In genomic region chr22:17087176-17088131, GRCh38 we compare ENCODE assay signal across 8 cellular contexts. TPM values are rescaled to one million over a fixed set of nuclear protein-coding genes. Genes with fewer than 3 reads are reported as not detected.
DNase-seq lines count a peak whose midpoint lies in the region; ATAC-seq, FAIRE-seq and TF ChIP-seq lines count a peak whose summit lies in the region.

No MANE protein-coding gene starts in this region.

- no peaks in the 10 kb centered on the region for H3K9me3 Mint-ChIP-seq in CD4-positive, alpha-beta T cell

- H3K36me3 ChIP-seq in GM12878 (ENCODE audit: control insufficient read depth in 2 of 2, insufficient read depth in 2 of 2, low read length in 1 of 2) = no peaks in the 10 kb centered on the region

- H4K20me1 ChIP-seq in GM12878 (ENCODE audit: control insufficient read depth, insufficient read depth) = no peaks in the 10 kb centered on the region

- WGBS in GM12878 (ENCODE audit: insufficient coverage, insufficient replicate concordance, low lambda C conversion rate, missing lambda C conversion rate) = 26% methylated on average over 15 of the region's 15 CpGs

- H3K4me2 ChIP-seq in GM12878 (ENCODE audit: control insufficient read depth, insufficient read depth) = peak overlapping the region; percentile 70

- peaks cover 71% of the 10 kb centered on the region for H3K4me1 Mint-ChIP-seq in CD4-positive, alpha-beta T cell (ENCODE audit: low read depth)

- FAIRE-seq in RCC 7860 (lab: Jason Lieb, UNC) (no peak), GM12878 (lab: Jason Lieb, UNC) (peak; percentile 92)

- SMC1A ChIA-PET in GM12878 (lab: Charles Lee; ENCODE audit: uncharacterized antibody, unreplicated experiment) = interaction anchor here (1.0 to 3.0 kb wide), 3 partner anchors 10 to 13 kb away, joined by 3 to 7 read pairs (median 3); no protein-coding TSS in a partner anchor

- peaks cover 10% of the 10 kb centered on the region for H3K79me2 ChIP-seq in GM12878 (ENCODE audit: control insufficient read depth, insufficient read depth, low read length)

- no TSS peak for BruUV-seq in GM12878 (replicated peaks; lab: Mats Ljungman, UMichigan)

- peak in 1 of 2 experiments; percentile 54; a peak in 1 of 4 replicates for TF ChIP-seq EP300 in GM12878 (IDR thresholded peaks at IDR 0.05; ENCODE audit: borderline replicate concordance in 1 of 2, control insufficient read depth in 1 of 2, low read depth in 2 of 2, low read length in 2 of 2)

- TF ChIP-seq RAD21 in GM12878 (IDR thresholded peaks at IDR 0.05; ENCODE audit: insufficient read depth, low read depth, low read length) = no peak

- H3K9me3 ChIP-seq in CD4-positive, alpha-beta T cell (ENCODE audit: control insufficient read depth, low read length) = no peaks in the 10 kb centered on the region
- H3K9me3 ChIP-seq in GM12878 (replicated peaks; ENCODE audit: control insufficient read depth, insufficient read depth, low read length) = no peaks in the 10 kb centered on the region

- no peak for TF ChIP-seq POLR2A in GM12878 (IDR thresholded peaks at IDR 0.05; ENCODE audit: low read depth, low read length)

- peak overlapping the region; percentile 97 for H3K4me3 Mint-ChIP-seq in CD4-positive, alpha-beta T cell

- peak; percentile 27 for ATAC-seq in CD4-positive, alpha-beta T cell (ENCODE audit: poor library complexity)
- ATAC-seq in GM21576 (IDR thresholded peaks at IDR 0.05; ENCODE audit: unreplicated experiment) (peak; percentile 37), GM12878 (peak; percentile 29), GM21786 (IDR thresholded peaks at IDR 0.05; ENCODE audit: unreplicated experiment) (no peak)

- no peaks in the 10 kb centered on the region for H3K27me3 Mint-ChIP-seq in CD4-positive, alpha-beta T cell

- H3K4me1 ChIP-seq in GM12878 (ENCODE audit: control insufficient read depth, insufficient read depth, low read length) = peaks cover 19% of the 10 kb centered on the region

- peak overlapping the region; percentile 88 for H3K27ac Mint-ChIP-seq in CD4-positive, alpha-beta T cell

- peaks cover 31% of the 10 kb centered on the region for H3K36me3 Mint-ChIP-seq in CD4-positive, alpha-beta T cell (ENCODE audit: low read depth)

- H2AFZ ChIP-seq in GM12878 (ENCODE audit: control insufficient read depth, low read depth, low read length) = no peak overlapping the region

- TF ChIP-seq CTCF in CD4-positive, alpha-beta T cell (IDR thresholded peaks at IDR 0.05) = no peak
- no peak for TF ChIP-seq CTCF in GM12878 (IDR thresholded peaks at IDR 0.05 in 2 of 3, conservative IDR thresholded peaks at IDR 0.05 in 1 of 3; ENCODE audit: control insufficient read depth in 2 of 3, extremely low read depth in 1 of 3, insufficient read depth in 1 of 3, low read depth in 3 of 3, low read length in 3 of 3)

- H3K4me3 ChIP-seq in GM12878 = peak overlapping the region; percentile 26; the same call in 1 of the 2 replicates

- H3K9ac ChIP-seq in GM12878 (ENCODE audit: control insufficient read depth, insufficient read depth, low read length) = no peak overlapping the region; the same call in 1 of the 2 replicates

- peak overlapping the region; percentile 93 for H3K27ac ChIP-seq in CD4-positive, alpha-beta T cell (ENCODE audit: low read depth, low read length)
- peak overlapping the region; percentile 31; the same call in 1 of the 2 replicates for H3K27ac ChIP-seq in GM12878 (ENCODE audit: control insufficient read depth, insufficient read depth)

- intact Hi-C loops in CD4-positive, alpha-beta T cell (cut with DNase I, micrococcal nuclease) = loop anchor here (1.0 to 10.0 kb wide), 5 partner anchors 11 to 550 kb away; partner anchors contain the start of genes BCL2L13 (in 2 of the 2) and HDHD5 (in 1 of the 2)
- intact Hi-C loops in GM12878 (cut with micrococcal nuclease; ENCODE audit: unreplicated experiment) = loop anchor here (1.0 to 10.0 kb wide), 2 partner anchors 72 to 283 kb away; partner anchors contain the start of gene HDHD5

- peak in 3 of 10 experiments; percentile 31 to 51 (median 37) for DNase-seq in CD4-positive, alpha-beta T cell
- DNase-seq in RCC 7860 (ENCODE audit: low spot score) (peak; percentile 9), GM12878 (ENCODE audit: low read depth, low spot score) (peak; percentile 55), DMS114 treated with DMSO at 0.1 percent for 48 hours (lab: John Stamatoyannopoulos, UW; ENCODE audit: unreplicated experiment) (no peak), G401 (ENCODE audit: low spot score) (no peak)
- DNase-seq in stimulated activated CD4-positive, alpha-beta T cell treated with anti-CD3 and anti-CD28 coated beads, Interleukin-4, amount 100 ng/mL, for 24 hours = peak; percentile 52

- H3K27me3 ChIP-seq in CD4-positive, alpha-beta T cell (ENCODE audit: control insufficient read depth, insufficient read depth, low read length) = no peaks in the 10 kb centered on the region
- no peaks in the 10 kb centered on the region for H3K27me3 ChIP-seq in GM12878 (replicated peaks in 1 of 2; ENCODE audit: control insufficient read depth in 2 of 2, insufficient read depth in 2 of 2, low read length in 1 of 2)

- POLR2A ChIA-PET in CD4-positive, alpha-beta T cell (lab: Charles Lee) = interaction anchor here (0.6 to 5.4 kb wide), 12 partner anchors 10 to 414 kb away, joined by 3 to 49 read pairs (median 4); partner anchors contain the start of gene ADA2
- POLR2A ChIA-PET in GM12878 (lab: Charles Lee) = interaction anchor here (0.6 kb wide), 1 partner anchor 26 kb away, joined by 5 read pairs; no protein-coding TSS in a partner anchor

- in situ Hi-C loops in GM12878 (cut with MboI) = no loop called here
- in situ Hi-C loops in G401 (cut with HindIII; ENCODE audit: low sequenced_read_pairs) = no loop called here

- CTCF ChIA-PET in CD4-positive, alpha-beta T cell (lab: Charles Lee) = interaction anchor here (0.7 to 3.5 kb wide), 4 partner anchors 9 to 84 kb away, joined by 3 to 15 read pairs (median 6); no protein-coding TSS in a partner anchor
- CTCF ChIA-PET in GM12878 (lab: Yijun Ruan, JAX) = interaction anchor here (1.9 to 2.0 kb wide), 2 partner anchors 84 to 414 kb away, joined by 7 to 9 read pairs; no protein-coding TSS in a partner anchor

- RAD21 ChIA-PET in GM12878 (lab: Charles Lee; ENCODE audit: unreplicated experiment) = no interaction called here

TF ChIP-seq in GM12878, 131 proteins besides CTCF, POLR2A, EP300 and RAD21 (continues in another document):
- TF ChIP-seq ZNF217 (IDR thresholded peaks at IDR 0.05) (no peak), IKZF1 (conservative IDR thresholded peaks at IDR 0.05) (peak; percentile 87), BACH1 (IDR thresholded peaks at IDR 0.05; ENCODE audit: borderline replicate concordance) (no peak), RUNX3 (IDR thresholded peaks at IDR 0.05; ENCODE audit: low read length) (peak; percentile 99), TCF12 (IDR thresholded peaks at IDR 0.05; ENCODE audit: low read depth, low read length) (peak; percentile 85)

RNA-seq across cellular contexts. Expression of gene IL17RA, which starts 2.7 kb away (rescaled TPM):
- 10 to 100 TPM; 23.2 to 24.3 TPM for total RNA-seq in CD4-positive, alpha-beta T cell
- 22.3 and 23.4 TPM in 2 replicates for total RNA-seq in GM12878 (2013; cell fraction: nucleolus; rRNA removed)
- total RNA-seq in GM12878 (2014; rRNA removed) (3.8 and 4.2 TPM in 2 replicates), GM12878 (2014; rRNA removed; fragmentation: Illumina TruSeq; extraction: Trizol) (3.0 and 3.1 TPM in 2 replicates), GM12878 (2021) (9.4 and 10.2 TPM in 2 replicates)
- 3.0 TPM for polyA plus RNA-seq in GM12878 (2011; ENCODE audit: low read depth)
- polyA plus RNA-seq in GM12878 (2011; rRNA removed) (5.9 and 9.9 TPM in 2 replicates), GM12878 (2014; fragmentation: Illumina TruSeq; extraction: Trizol) (3.8 and 5.1 TPM in 2 replicates), GM12878 (2014; fragmentation: Nextera tagmentation; extraction: Ambion mirVana) (under 1 TPM; 0.71 to 0.75 TPM), GM12878 (2014; rRNA removed) (4.1 and 4.7 TPM in 2 replicates), GM12878 (2016; fragmentation: Nextera tagmentation; extraction: Ambion mirVana) (1 to 10 TPM; 6.4 to 9.7 TPM)
- polyA plus RNA-seq in GM12878 (2011; cell fraction: cytosol; rRNA removed) = 9.3 and 11.0 TPM in 2 replicates
- 10.5 and 11.5 TPM in 2 replicates for polyA plus RNA-seq in GM12878 (2011; cell fraction: nucleus; rRNA removed)
- 5.1 and 5.8 TPM in 2 replicates for polyA plus RNA-seq in GM12878 (2012)
- polyA minus RNA-seq in GM12878 (2011; rRNA and poly(A)+ RNA removed) = 11.2 and 13.5 TPM in 2 replicates
- 3.1 and 3.5 TPM in 2 replicates for polyA minus RNA-seq in GM12878 (2011; cell fraction: cytosol; rRNA and poly(A)+ RNA removed)
- 7.9 and 11.6 TPM in 2 replicates for polyA minus RNA-seq in GM12878 (2011; cell fraction: nucleus; rRNA and poly(A)+ RNA removed)
- 7.3 TPM in 2 replicates for total RNA-seq in G401 (2014; rRNA removed; shearing (Covaris generic))

RNA-seq across cellular contexts. Expression of gene TMEM121B, which starts 33.7 kb away (rescaled TPM):
- under 1 TPM; 0.05 to 0.08 TPM for total RNA-seq in CD4-positive, alpha-beta T cell
- 0.10 and 0.12 TPM in 2 replicates for total RNA-seq in GM12878 (2013; cell fraction: nucleolus; rRNA removed)
- total RNA-seq in GM12878 (2014; rRNA removed) (0.05 TPM in 1 of 2 replicates, not detected in the other), GM12878 (2014; rRNA removed; fragmentation: Illumina TruSeq; extraction: Trizol) (0.04 TPM in 1 of 2 replicates, not detected in the other), GM12878 (2021) (0.08 and 0.10 TPM in 2 replicates)
- not detected for polyA plus RNA-seq in GM12878 (2011; ENCODE audit: low read depth)
- polyA plus RNA-seq in GM12878 (2011; rRNA removed) (not detected in 2 replicates), GM12878 (2014; fragmentation: Illumina TruSeq; extraction: Trizol) (0.06 and 0.13 TPM in 2 replicates), GM12878 (2014; fragmentation: Nextera tagmentation; extraction: Ambion mirVana) (under 1 TPM in 1 of 2 experiments, not detected in 1; 0.02 TPM), GM12878 (2014; rRNA removed) (0.04 and 0.10 TPM in 2 replicates), GM12878 (2016; fragmentation: Nextera tagmentation; extraction: Ambion mirVana) (not detected)
- polyA plus RNA-seq in GM12878 (2011; cell fraction: cytosol; rRNA removed) = 0.07 TPM in 1 of 2 replicates, not detected in the other
- polyA plus RNA-seq in GM12878 (2011; cell fraction: nucleus; rRNA removed) = 0.10 and 0.13 TPM in 2 replicates
- 0.03 and 0.04 TPM in 2 replicates for polyA plus RNA-seq in GM12878 (2012)
- not detected in 2 replicates for polyA minus RNA-seq in GM12878 (2011; rRNA and poly(A)+ RNA removed)
- polyA minus RNA-seq in GM12878 (2011; cell fraction: cytosol; rRNA and poly(A)+ RNA removed) = not detected in 2 replicates
- 0.10 TPM in 1 of 2 replicates, not detected in the other for polyA minus RNA-seq in GM12878 (2011; cell fraction: nucleus; rRNA and poly(A)+ RNA removed)
- total RNA-seq in G401 (2014; rRNA removed; shearing (Covaris generic)) = 0.74 and 0.75 TPM in 2 replicates

Comparison
In these comparisons a context has a peak if more than half of its experiments do, and no peak if none do; other contexts are left out.
1. DNase-seq: peak in RCC 7860 (single experiment), GM12878 (single experiment) and stimulated activated CD4-positive, alpha-beta T cell treated with anti-CD3 and anti-CD28 coated beads, Interleukin-4, amount 100 ng/mL, for 24 hours (single experiment); none in DMS114 treated with DMSO at 0.1 percent for 48 hours (single experiment) and G401 (single experiment).